8 cellular contexts compared by ENCODE assay signal in the genomic region with DNA sequence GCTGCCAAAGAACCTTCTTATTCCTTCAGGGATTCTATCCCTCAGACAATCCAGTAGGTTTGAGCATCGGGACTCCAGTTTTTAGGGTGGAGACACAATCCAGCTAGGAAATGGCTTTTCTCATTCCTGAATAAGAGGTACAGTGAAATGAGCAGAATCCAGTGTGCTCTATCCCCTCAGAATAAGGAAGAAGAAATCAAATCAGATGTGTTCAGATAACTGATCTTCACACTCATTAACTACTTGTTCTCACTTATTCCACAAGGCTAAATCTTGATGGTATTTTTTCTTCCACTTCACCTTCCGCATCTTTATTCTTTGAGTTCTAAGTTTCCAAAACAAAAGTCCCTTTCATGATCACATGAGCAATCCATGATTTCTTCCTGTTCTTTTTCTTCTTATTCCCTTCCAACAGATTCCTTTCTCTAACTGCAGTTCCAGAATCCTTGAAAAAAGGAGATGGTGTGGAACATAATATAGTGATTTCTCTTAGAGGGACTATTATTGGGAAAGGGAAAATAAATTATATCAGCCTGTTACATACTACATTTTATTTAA. TPM values are rescaled to one million over a fixed set of nuclear protein-coding genes. Genes with fewer than 3 reads are reported as not detected.
DNase-seq lines count a peak whose midpoint lies in the region; ATAC-seq lines count a peak whose summit lies in the region.

No MANE protein-coding gene starts in this region.

- H3K4me1 Mint-ChIP-seq in T-helper 2 cell treated with Interferon-gamma antibody and Interleukin-4, amounts not matched to agents 5 μg/mL and 100 μg/mL, for 36 hours (ENCODE audit: low read depth), result peaks cover 44% of the 10 kb centered on the region
- H3K4me1 Mint-ChIP-seq in activated CD4-positive, alpha-beta memory T cell treated with anti-CD3 and anti-CD28 coated beads, Interleukin-2, amount 10 ng/mL, durations not matched to agents 7 days and 5 days, result peaks cover 54% of the 10 kb centered on the region

- no peaks in the 10 kb centered on the region for H3K36me3 ChIP-seq in subcutaneous abdominal adipose tissue (ENCODE audit: control insufficient read depth in 5 of 5, insufficient read depth in 5 of 5, low read length in 5 of 5)

- no peaks in the 10 kb centered on the region for H3K9me3 Mint-ChIP-seq in T-helper 2 cell treated with Interferon-gamma antibody and Interleukin-4, amounts not matched to agents 5 μg/mL and 100 μg/mL, for 36 hours
- no peaks in the 10 kb centered on the region for H3K9me3 Mint-ChIP-seq in activated CD4-positive, alpha-beta memory T cell treated with anti-CD3 and anti-CD28 coated beads, Interleukin-2, amount 10 ng/mL, durations not matched to agents 7 days and 5 days

- H3K9me3 ChIP-seq in subcutaneous abdominal adipose tissue (ENCODE audit: control insufficient read depth in 5 of 5, low read length in 5 of 5), result no peaks in the 10 kb centered on the region

- no peak for DNase-seq in T-helper 2 cell treated with Interferon-gamma antibody and Interleukin-4, amounts not matched to agents 5 μg/mL and 100 μg/mL, for 36 hours (ENCODE audit: low spot score)
- no peak for DNase-seq in T-helper 2 cell
- DNase-seq in activated CD4-positive, alpha-beta memory T cell treated with anti-CD3 and anti-CD28 coated beads, Interleukin-2, amount 10 ng/mL, durations not matched to agents 7 days and 5 days, result no peak
- no peak for DNase-seq in NK-92 (lab: John Stamatoyannopoulos, UW; ENCODE audit: unreplicated experiment)
- DNase-seq in NOMO-1 treated with dmso at 0.1 percent for 144 hours (lab: John Stamatoyannopoulos, UW; ENCODE audit: unreplicated experiment), result no peak

- peaks cover 3 to 38% (median 35%) of the 10 kb centered on the region in 5 donors for H3K4me1 ChIP-seq in subcutaneous abdominal adipose tissue (ENCODE audit: control insufficient read depth in 5 of 5, insufficient read depth in 5 of 5, low read length in 5 of 5)

- H3K9ac ChIP-seq in subcutaneous abdominal adipose tissue (ENCODE audit: low read length in 5 of 5), result peak overlapping the region in 3 of 5 donors; percentile 52 to 64 (median 59)

- no peaks in the 10 kb centered on the region for H3K27me3 Mint-ChIP-seq in T-helper 2 cell treated with Interferon-gamma antibody and Interleukin-4, amounts not matched to agents 5 μg/mL and 100 μg/mL, for 36 hours (ENCODE audit: low read depth)
- H3K27me3 Mint-ChIP-seq in activated CD4-positive, alpha-beta memory T cell treated with anti-CD3 and anti-CD28 coated beads, Interleukin-2, amount 10 ng/mL, durations not matched to agents 7 days and 5 days, result no peaks in the 10 kb centered on the region

- no peaks in the 10 kb centered on the region for H3K27me3 ChIP-seq in subcutaneous abdominal adipose tissue (ENCODE audit: control insufficient read depth in 5 of 5, insufficient read depth in 4 of 5, low read length in 5 of 5)

- H3K27ac Mint-ChIP-seq in T-helper 2 cell treated with Interferon-gamma antibody and Interleukin-4, amounts not matched to agents 5 μg/mL and 100 μg/mL, for 36 hours, result peak overlapping the region; percentile 92
- peak overlapping the region; percentile 96 for H3K27ac Mint-ChIP-seq in activated CD4-positive, alpha-beta memory T cell treated with anti-CD3 and anti-CD28 coated beads, Interleukin-2, amount 10 ng/mL, durations not matched to agents 7 days and 5 days

- CTCF ChIA-PET in activated CD4-positive, alpha-beta memory T cell treated with anti-CD3 and anti-CD28 coated beads, Interleukin-2, amount 10 ng/mL, durations not matched to agents 7 days and 5 days (lab: Charles Lee), result interaction anchor here (0.8 kb wide), 1 partner anchor 10 kb away, joined by 3 read pairs; no protein-coding TSS in a partner anchor

- peaks cover 4% of the 10 kb centered on the region for H3K36me3 Mint-ChIP-seq in T-helper 2 cell treated with Interferon-gamma antibody and Interleukin-4, amounts not matched to agents 5 μg/mL and 100 μg/mL, for 36 hours (ENCODE audit: low read depth)
- H3K36me3 Mint-ChIP-seq in activated CD4-positive, alpha-beta memory T cell treated with anti-CD3 and anti-CD28 coated beads, Interleukin-2, amount 10 ng/mL, durations not matched to agents 7 days and 5 days (ENCODE audit: low read depth), result peaks cover 8% of the 10 kb centered on the region

- peak overlapping the region; percentile 47 for H3K4me3 ChIP-seq in iPS-11a (ENCODE audit: low read depth, low read length)
- peak overlapping the region in 3 of 5 donors; percentile 32 to 65 (median 56) for H3K4me3 ChIP-seq in subcutaneous abdominal adipose tissue (ENCODE audit: low read depth in 1 of 5, low read length in 5 of 5)

- POLR2A ChIA-PET in activated CD4-positive, alpha-beta memory T cell treated with anti-CD3 and anti-CD28 coated beads, Interleukin-2, amount 10 ng/mL, durations not matched to agents 7 days and 5 days (lab: Charles Lee), result interaction anchor here (1.1 to 3.6 kb wide), 7 partner anchors 8 to 44 kb away, joined by 4 to 30 read pairs (median 5); no protein-coding TSS in a partner anchor

- H3K4me3 Mint-ChIP-seq in T-helper 2 cell treated with Interferon-gamma antibody and Interleukin-4, amounts not matched to agents 5 μg/mL and 100 μg/mL, for 36 hours, result peak overlapping the region; percentile 94
- H3K4me3 Mint-ChIP-seq in activated CD4-positive, alpha-beta memory T cell treated with anti-CD3 and anti-CD28 coated beads, Interleukin-2, amount 10 ng/mL, durations not matched to agents 7 days and 5 days, result peak overlapping the region; percentile 85

- H3K27ac ChIP-seq in subcutaneous abdominal adipose tissue (ENCODE audit: low read depth, low read length), result peak overlapping the region; percentile 63

- ATAC-seq in HG02759 (IDR thresholded peaks at IDR 0.05; ENCODE audit: unreplicated experiment), result no peak

RNA-seq across cellular contexts. Expression of gene SYT11, which starts 1.7 kb away (rescaled TPM):
- total RNA-seq in activated CD4-positive, alpha-beta memory T cell treated with anti-CD3 and anti-CD28 coated beads, Interleukin-2, amount 10 ng/mL, durations not matched to agents 7 days and 5 days, result 10 to 100 TPM; 30.7 to 31.6 TPM

RNA-seq across cellular contexts. Expression of gene GON4L, which starts 4.0 kb away (rescaled TPM):
- total RNA-seq in activated CD4-positive, alpha-beta memory T cell treated with anti-CD3 and anti-CD28 coated beads, Interleukin-2, amount 10 ng/mL, durations not matched to agents 7 days and 5 days, result 10 to 100 TPM; 76.4 to 76.6 TPM

RNA-seq across cellular contexts. Expression of gene RIT1, which starts 50.1 kb away (rescaled TPM):
- total RNA-seq in activated CD4-positive, alpha-beta memory T cell treated with anti-CD3 and anti-CD28 coated beads, Interleukin-2, amount 10 ng/mL, durations not matched to agents 7 days and 5 days, result 10 to 100 TPM; 25.0 to 30.9 TPM
